In genomic region chr3:116517308-116517707, GRCh38 we compare ENCODE assay signal across 11 cellular contexts.
DNase-seq lines count a peak whose midpoint lies in the region; ATAC-seq and TF ChIP-seq lines count a peak whose summit lies in the region.
"Had no signal": no experiment of that assay in that cellular context is flagged by ENCODE, and none has a peak within 500 bp of the region (broad histone marks: within the 10 kb centered on the region; RNA-seq: fewer than 3 reads in every experiment).

No MANE protein-coding gene starts in this region.

- H3K9me3 ChIP-seq in DND-41 (ENCODE audit: insufficient read depth, low read length, severe bottlenecking) = no peaks in the 10 kb centered on the region
- H3K9me3 ChIP-seq: testis had no signal

- H3K9ac ChIP-seq in DND-41 (ENCODE audit: low read depth, low read length) = no peak overlapping the region

- no peaks in the 10 kb centered on the region for H3K79me2 ChIP-seq in DND-41 (ENCODE audit: insufficient read depth, low read length)

- H4K20me1 ChIP-seq in DND-41 (ENCODE audit: insufficient read depth, low read length) = no peaks in the 10 kb centered on the region

- peak; percentile 10 for TF ChIP-seq CTCF in DND-41 (IDR thresholded peaks at IDR 0.05; ENCODE audit: borderline replicate concordance, extremely low read depth, low read length, poor library complexity, severe bottlenecking)

- no peaks in the 10 kb centered on the region for H3K27me3 ChIP-seq in DND-41 (ENCODE audit: insufficient read depth, low read length, poor library complexity)
- H3K27me3 ChIP-seq: testis had no signal

- no peak for ATAC-seq in DND-41 (ENCODE audit: insufficient read depth, low read depth)
- ATAC-seq: activated T-cell treated with anti-CD3 and anti-CD28 coated beads, Interleukin-2, amount 50 U/mL, for 4 hours had no signal

- no peak overlapping the region for H3K27ac ChIP-seq in DND-41 (ENCODE audit: low read length)
- H3K27ac ChIP-seq: testis had no signal

- H2AFZ ChIP-seq in DND-41 (ENCODE audit: low read depth, low read length) = no peak overlapping the region

- H3K4me3 ChIP-seq in DND-41 (ENCODE audit: low read depth in 1 of 2, low read length in 2 of 2) = no peak overlapping the region
- H3K4me3 ChIP-seq: testis had no signal

- H3K36me3 ChIP-seq in DND-41 (ENCODE audit: insufficient read depth, low read length) = no peaks in the 10 kb centered on the region

- no peak overlapping the region for H3K4me2 ChIP-seq in DND-41 (ENCODE audit: insufficient read depth, low read length)

- no peaks in the 10 kb centered on the region for H3K4me1 ChIP-seq in DND-41 (ENCODE audit: insufficient read depth, low read length)
- H3K4me1 ChIP-seq: testis had no signal

- DNase-seq in DND-41 (no peak), H4 (ENCODE audit: low spot score) (peak; percentile 6), RPMI8226 (peak; percentile 3), iPS DF 19.7 (ENCODE audit: low read depth, low spot score) (peak; percentile 0), COLO829 (ENCODE audit: low spot score) (no peak), germinal center (ENCODE audit: low spot score) (no peak), activated T-cell treated with anti-CD3 and anti-CD28 coated beads for 4 hours (no peak)
- DNase-seq in stimulated activated CD4-positive, alpha-beta T cell treated with anti-CD3 and anti-CD28 coated beads, Interleukin-4, amount 100 ng/mL, for 4 hours = no peak
- DNase-seq: activated T-cell treated with anti-CD3 and anti-CD28 coated beads, Interleukin-2, amount 50 U/mL, for 4 hours; HCEC 1CT; testis had no signal

Comparison
In these comparisons a context has a peak if more than half of its experiments do, and no peak if none do; other contexts are left out.
1. DNase-seq: peak in H4 (single experiment), RPMI8226 (single experiment) and iPS DF 19.7 (single experiment); none in DND-41 (single experiment), stimulated activated CD4-positive, alpha-beta T cell treated with anti-CD3 and anti-CD28 coated beads, Interleukin-4, amount 100 ng/mL, for 4 hours (0 of 2), COLO829 (single experiment), germinal center (single experiment) and activated T-cell treated with anti-CD3 and anti-CD28 coated beads for 4 hours (single experiment).